Comparison of ENCODE assay signal across 1 cellular context in the genomic region with DNA sequence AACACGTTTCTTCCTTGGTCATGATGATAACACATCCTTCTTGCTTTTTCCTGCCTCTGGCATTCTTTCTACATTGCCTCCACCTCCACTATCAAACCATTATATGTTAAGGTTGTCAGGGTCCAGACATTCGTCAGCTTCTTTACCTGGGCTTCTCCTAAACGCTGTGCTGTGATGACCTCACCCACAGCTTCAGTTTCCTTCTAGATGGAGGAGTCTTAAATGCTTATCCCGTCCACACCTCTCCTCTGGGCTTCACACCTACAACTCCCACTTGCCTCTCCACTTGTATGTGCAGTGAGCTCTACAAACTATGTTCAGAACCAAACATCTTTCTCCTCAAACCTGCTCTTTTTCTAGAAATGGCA.
TF ChIP-seq lines count a peak whose summit lies in the region.

No MANE protein-coding gene starts in this region.

TF ChIP-seq in HepG2, 621 proteins besides CTCF, POLR2A, EP300 and RAD21 (continued from another document):
- TF ChIP-seq RARA (CRISPR knock-in tag; IDR thresholded peaks at IDR 0.05), result no peak
